12 cellular contexts compared by ENCODE assay signal in the genomic region with DNA sequence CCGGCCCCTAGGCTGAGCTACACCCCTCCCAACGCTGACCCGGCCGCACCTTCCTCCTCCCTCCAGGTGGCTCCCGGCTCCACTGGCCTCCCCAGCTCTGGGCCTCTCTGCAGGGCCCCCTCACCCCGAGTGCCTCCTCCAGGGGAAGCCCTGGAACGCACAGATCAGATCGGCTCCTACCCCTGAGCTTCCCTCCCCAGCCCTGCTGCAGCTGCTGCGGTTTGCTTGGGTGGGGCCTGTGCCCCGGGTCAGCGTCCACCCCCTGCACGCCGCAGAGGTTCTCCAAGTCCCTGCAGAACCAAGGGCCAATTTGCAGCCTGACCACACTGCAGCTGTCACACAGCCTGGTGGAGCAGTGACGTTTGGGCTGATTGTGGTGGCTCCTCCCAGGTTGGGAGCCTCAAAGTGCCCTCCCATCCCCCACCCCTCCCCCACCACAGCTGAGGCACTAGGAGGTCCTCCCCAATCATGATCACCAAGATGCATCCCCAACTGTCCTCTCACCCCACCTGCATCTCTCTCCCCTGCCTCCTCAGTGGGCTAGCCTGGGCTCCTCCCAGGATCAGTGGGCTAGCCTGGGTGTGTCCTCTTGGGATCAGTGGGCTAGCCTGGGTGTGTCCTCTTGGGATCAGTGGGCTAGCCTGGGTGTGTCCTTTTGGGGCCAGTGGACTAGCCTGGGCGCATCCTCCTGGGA. TPM values are rescaled to one million over a fixed set of nuclear protein-coding genes. Genes with fewer than 3 reads are reported as not detected.
A peak's percentile ranks its signal among the peaks of the same experiment; 100 is the strongest.
DNase-seq lines count a peak whose midpoint lies in the region; ATAC-seq and TF ChIP-seq lines count a peak whose summit lies in the region.
"Had no signal": no experiment of that assay in that cellular context is flagged by ENCODE, and none has a peak within 500 bp of the region (broad histone marks: within the 10 kb centered on the region; RNA-seq: fewer than 3 reads in every experiment).

No MANE protein-coding gene starts in this region.

- TF ChIP-seq RAD21 in SK-N-SH (IDR thresholded peaks at IDR 0.05; ENCODE audit: low read length) = no peak

- CTCF ChIA-PET in activated naive CD4-positive, alpha-beta T cell treated with anti-CD3 and anti-CD28 coated beads, Interleukin-2, amount 10 ng/mL, durations not matched to agents 7 days and 5 days (lab: Charles Lee) = no interaction called here
- CTCF ChIA-PET in SK-N-SH (lab: Yijun Ruan, JAX) = interaction anchor here (1.3 to 3.3 kb wide), 3 partner anchors 9 to 84 kb away, joined by 3 to 12 read pairs (median 7); no protein-coding TSS in a partner anchor

- H3K4me1 Mint-ChIP-seq in activated naive CD4-positive, alpha-beta T cell treated with anti-CD3 and anti-CD28 coated beads, Interleukin-2, amount 10 ng/mL, durations not matched to agents 7 days and 5 days = peaks cover 32% of the 10 kb centered on the region
- H3K4me1 Mint-ChIP-seq in chondrocyte (ENCODE audit: low read depth) = no peaks in the 10 kb centered on the region
- peaks cover 32% of the 10 kb centered on the region for H3K4me1 Mint-ChIP-seq in stimulated activated effector memory CD8-positive, alpha-beta T cell treated with anti-CD3 and anti-CD28 coated beads, Interleukin-12 subunit alpha, Interleukin-12 subunit beta, amount 100 ng/mL, for 72 hours

- H3K4me3 Mint-ChIP-seq in activated naive CD4-positive, alpha-beta T cell treated with anti-CD3 and anti-CD28 coated beads, Interleukin-2, amount 10 ng/mL, durations not matched to agents 7 days and 5 days = peak overlapping the region; percentile 28
- H3K4me3 Mint-ChIP-seq in chondrocyte (ENCODE audit: unreplicated experiment) = no peak overlapping the region
- H3K4me3 Mint-ChIP-seq in stimulated activated effector memory CD8-positive, alpha-beta T cell treated with anti-CD3 and anti-CD28 coated beads, Interleukin-12 subunit alpha, Interleukin-12 subunit beta, amount 100 ng/mL, for 72 hours = no peak overlapping the region

- no peak overlapping the region for H2AFZ ChIP-seq in SK-N-SH (ENCODE audit: low read depth)

- TF ChIP-seq CTCF in NB4 (IDR thresholded peaks at IDR 0.05; ENCODE audit: low read depth, low read length) (no peak), chondrocyte (IDR thresholded peaks at IDR 0.05) (no peak), SK-N-SH (IDR thresholded peaks at IDR 0.05) (no peak)

- H3F3A ChIP-seq in SK-N-SH (replicated peaks; ENCODE audit: insufficient read depth) = peaks cover 3% of the 10 kb centered on the region

- peaks cover 0 to 4% of the 10 kb centered on the region in 2 experiments; a peak in 1 of 4 replicates for H3K4me1 ChIP-seq in SK-N-SH (ENCODE audit: control insufficient read depth in 1 of 2, insufficient read depth in 2 of 2, low read depth in 1 of 2, low read length in 1 of 2)
- H3K4me1 ChIP-seq: transverse colon had no signal

- no peaks in the 10 kb centered on the region for H3K79me2 ChIP-seq in SK-N-SH (ENCODE audit: insufficient read depth)

- WGBS in SK-N-SH (ENCODE audit: low lambda C conversion rate) = 87% methylated on average over 10 of the region's 15 CpGs

- peaks cover 6% of the 10 kb centered on the region for H3K36me3 Mint-ChIP-seq in activated naive CD4-positive, alpha-beta T cell treated with anti-CD3 and anti-CD28 coated beads, Interleukin-2, amount 10 ng/mL, durations not matched to agents 7 days and 5 days
- no peaks in the 10 kb centered on the region for H3K36me3 Mint-ChIP-seq in chondrocyte (ENCODE audit: low read depth)
- peaks cover 8% of the 10 kb centered on the region for H3K36me3 Mint-ChIP-seq in stimulated activated effector memory CD8-positive, alpha-beta T cell treated with anti-CD3 and anti-CD28 coated beads, Interleukin-12 subunit alpha, Interleukin-12 subunit beta, amount 100 ng/mL, for 72 hours

- TF ChIP-seq EP300 in SK-N-SH (IDR thresholded peaks at IDR 0.05; ENCODE audit: borderline replicate concordance in 1 of 2, low read depth in 1 of 2, low read length in 1 of 2) = no peak

- no peak for TF ChIP-seq POLR2A in NB4 (IDR thresholded peaks at IDR 0.05; ENCODE audit: extremely low read depth, insufficient read length)

- H3K4me3 ChIP-seq in NB4 (ENCODE audit: low read depth, low read length) (no peak overlapping the region), SK-N-SH (ENCODE audit: low read depth in 2 of 2, low read length in 1 of 2) (no peak overlapping the region)
- H3K4me3 ChIP-seq: transverse colon had no signal

- DNase-seq in activated naive CD4-positive, alpha-beta T cell treated with anti-CD3 and anti-CD28 coated beads, Interleukin-2, amount 10 ng/mL, durations not matched to agents 7 days and 5 days = peak; percentile 47
- no peak for DNase-seq in activated naive CD4-positive, alpha-beta T cell (lab: John Stamatoyannopoulos, UW)
- peak; percentile 85 for DNase-seq in NB4 (ENCODE audit: low read depth)
- peak; percentile 68 for DNase-seq in chondrocyte (ENCODE audit: low spot score)
- no peak for DNase-seq in stimulated activated effector memory CD8-positive, alpha-beta T cell treated with anti-CD3 and anti-CD28 coated beads, Interleukin-12 subunit alpha, Interleukin-12 subunit beta, amount 100 ng/mL, for 72 hours (ENCODE audit: low spot score in 2 of 2)
- DNase-seq in SK-N-SH = no peak
- DNase-seq: activated naive CD4-positive, alpha-beta T cell treated with anti-CD3 and anti-CD28 coated beads, Interleukin-2, amount 50 U/mL, for 16 hours; islet precursor cell; NCI-H510A; transverse colon had no signal

- H3K4me2 ChIP-seq in SK-N-SH = no peak overlapping the region

- no peaks in the 10 kb centered on the region for H3K9me3 ChIP-seq in SK-N-SH
- H3K9me3 ChIP-seq: transverse colon had no signal

- peak; percentile 3 for ATAC-seq in stimulated activated effector memory CD8-positive, alpha-beta T cell treated with anti-CD3 and anti-CD28 coated beads, Interleukin-12 subunit alpha, Interleukin-12 subunit beta, amount 100 ng/mL, for 72 hours
- no peak for ATAC-seq in GM18858 (IDR thresholded peaks at IDR 0.05; ENCODE audit: unreplicated experiment)
- ATAC-seq in HG02678 (IDR thresholded peaks at IDR 0.05; ENCODE audit: unreplicated experiment) = no peak

- H3K9ac ChIP-seq in SK-N-SH = no peak overlapping the region

- H3K27me3 ChIP-seq in SK-N-SH (ENCODE audit: insufficient read depth) = peaks cover 7% of the 10 kb centered on the region; the same call in 1 of the 2 replicates
- H3K27me3 ChIP-seq: transverse colon had no signal

- POLR2A ChIA-PET in SK-N-SH (lab: Yijun Ruan, JAX) = no interaction called here

- peaks cover 59% of the 10 kb centered on the region for H3K27me3 Mint-ChIP-seq in activated naive CD4-positive, alpha-beta T cell treated with anti-CD3 and anti-CD28 coated beads, Interleukin-2, amount 10 ng/mL, durations not matched to agents 7 days and 5 days
- H3K27me3 Mint-ChIP-seq in chondrocyte (ENCODE audit: low read depth) = peaks cover 15% of the 10 kb centered on the region

- H3K9me2 ChIP-seq in SK-N-SH = no peaks in the 10 kb centered on the region

- peak overlapping the region; percentile 65 for H3K27ac Mint-ChIP-seq in activated naive CD4-positive, alpha-beta T cell treated with anti-CD3 and anti-CD28 coated beads, Interleukin-2, amount 10 ng/mL, durations not matched to agents 7 days and 5 days
- H3K27ac Mint-ChIP-seq in chondrocyte (ENCODE audit: unreplicated experiment) = no peak overlapping the region
- H3K27ac Mint-ChIP-seq in stimulated activated effector memory CD8-positive, alpha-beta T cell treated with anti-CD3 and anti-CD28 coated beads, Interleukin-12 subunit alpha, Interleukin-12 subunit beta, amount 100 ng/mL, for 72 hours = peak overlapping the region; percentile 79

- H3K27ac ChIP-seq in SK-N-SH (ENCODE audit: low read depth in 2 of 2, low read length in 1 of 2) = no peak overlapping the region
- H3K27ac ChIP-seq: transverse colon had no signal

- no peaks in the 10 kb centered on the region for H4K20me1 ChIP-seq in SK-N-SH (ENCODE audit: insufficient read depth)

- no peaks in the 10 kb centered on the region for H3K36me3 ChIP-seq in SK-N-SH (replicated peaks in 1 of 2; ENCODE audit: control insufficient read depth in 1 of 2, insufficient read depth in 2 of 2, low read length in 1 of 2)
- H3K36me3 ChIP-seq: transverse colon had no signal

- peaks cover 4% of the 10 kb centered on the region for H3K9me3 Mint-ChIP-seq in activated naive CD4-positive, alpha-beta T cell treated with anti-CD3 and anti-CD28 coated beads, Interleukin-2, amount 10 ng/mL, durations not matched to agents 7 days and 5 days
- H3K9me3 Mint-ChIP-seq in chondrocyte (ENCODE audit: low read depth) = no peaks in the 10 kb centered on the region
- H3K9me3 Mint-ChIP-seq in stimulated activated effector memory CD8-positive, alpha-beta T cell treated with anti-CD3 and anti-CD28 coated beads, Interleukin-12 subunit alpha, Interleukin-12 subunit beta, amount 100 ng/mL, for 72 hours = no peaks in the 10 kb centered on the region

TF ChIP-seq in SK-N-SH, 30 proteins besides CTCF, POLR2A, EP300 and RAD21 (continues in another document):
- TF ChIP-seq GABPA (IDR thresholded peaks at IDR 0.05; ENCODE audit: low read depth) (no peak), RXRA (IDR thresholded peaks at IDR 0.05; ENCODE audit: borderline replicate concordance, low read depth) (no peak), FOXM1 (IDR thresholded peaks at IDR 0.05; ENCODE audit: low read depth) (no peak), FOXJ3 (CRISPR knock-in tag; IDR thresholded peaks at IDR 0.05) (no peak), EZH2phosphoT487 (IDR thresholded peaks at IDR 0.05; ENCODE audit: borderline replicate concordance, low read depth) (no peak), RCOR1 (IDR thresholded peaks at IDR 0.05; ENCODE audit: low read length) (no peak), YY1 (IDR thresholded peaks at IDR 0.05; ENCODE audit: low read depth) (no peak), JUND (IDR thresholded peaks at IDR 0.05) (no peak), TEAD4 (IDR thresholded peaks at IDR 0.05; ENCODE audit: borderline replicate concordance, insufficient read depth) (no peak), TCF12 (IDR thresholded peaks at IDR 0.05) (no peak), CHD2 (IDR thresholded peaks at IDR 0.05; ENCODE audit: low read length, partially characterized antibody) (no peak)
- TF ChIP-seq, protein P1, sequence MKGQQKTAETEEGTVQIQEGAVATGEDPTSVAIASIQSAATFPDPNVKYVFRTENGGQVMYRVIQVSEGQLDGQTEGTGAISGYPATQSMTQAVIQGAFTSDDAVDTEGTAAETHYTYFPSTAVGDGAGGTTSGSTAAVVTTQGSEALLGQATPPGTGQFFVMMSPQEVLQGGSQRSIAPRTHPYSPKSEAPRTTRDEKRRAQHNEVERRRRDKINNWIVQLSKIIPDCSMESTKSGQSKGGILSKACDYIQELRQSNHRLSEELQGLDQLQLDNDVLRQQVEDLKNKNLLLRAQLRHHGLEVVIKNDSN (IDR thresholded peaks at IDR 0.05; ENCODE audit: borderline replicate concordance, low read depth) = no peak
- TF ChIP-seq, protein P2, sequence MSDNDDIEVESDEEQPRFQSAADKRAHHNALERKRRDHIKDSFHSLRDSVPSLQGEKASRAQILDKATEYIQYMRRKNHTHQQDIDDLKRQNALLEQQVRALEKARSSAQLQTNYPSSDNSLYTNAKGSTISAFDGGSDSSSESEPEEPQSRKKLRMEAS (IDR thresholded peaks at IDR 0.05; ENCODE audit: low read depth) = no peak

RNA-seq across cellular contexts. Expression of a gene that starts 12.8 kb away (rescaled TPM):
- 35.3 to 41.6 TPM (median 41.1 TPM) in 3 replicates for total RNA-seq in chondrocyte
- 3.3 and 5.5 TPM in 2 replicates for polyA plus RNA-seq in SK-N-SH (2012; rRNA removed)
- 3.2 and 4.9 TPM in 2 replicates for polyA plus RNA-seq in SK-N-SH (2012; cell fraction: cytosol; rRNA removed)
- 29.5 and 88.3 TPM in 2 replicates for polyA plus RNA-seq in SK-N-SH (2012; cell fraction: nucleus; rRNA removed)

Comparison
In these comparisons a context has a peak if more than half of its experiments do, and no peak if none do; other contexts are left out.
1. DNase-seq: peak in activated naive CD4-positive, alpha-beta T cell treated with anti-CD3 and anti-CD28 coated beads, Interleukin-2, amount 10 ng/mL, durations not matched to agents 7 days and 5 days (single experiment), NB4 (single experiment) and chondrocyte (single experiment); none in activated naive CD4-positive, alpha-beta T cell (0 of 4), stimulated activated effector memory CD8-positive, alpha-beta T cell treated with anti-CD3 and anti-CD28 coated beads, Interleukin-12 subunit alpha, Interleukin-12 subunit beta, amount 100 ng/mL, for 72 hours (0 of 2) and SK-N-SH (single experiment).